14 cellular contexts compared by ENCODE assay signal in the genomic region with DNA sequence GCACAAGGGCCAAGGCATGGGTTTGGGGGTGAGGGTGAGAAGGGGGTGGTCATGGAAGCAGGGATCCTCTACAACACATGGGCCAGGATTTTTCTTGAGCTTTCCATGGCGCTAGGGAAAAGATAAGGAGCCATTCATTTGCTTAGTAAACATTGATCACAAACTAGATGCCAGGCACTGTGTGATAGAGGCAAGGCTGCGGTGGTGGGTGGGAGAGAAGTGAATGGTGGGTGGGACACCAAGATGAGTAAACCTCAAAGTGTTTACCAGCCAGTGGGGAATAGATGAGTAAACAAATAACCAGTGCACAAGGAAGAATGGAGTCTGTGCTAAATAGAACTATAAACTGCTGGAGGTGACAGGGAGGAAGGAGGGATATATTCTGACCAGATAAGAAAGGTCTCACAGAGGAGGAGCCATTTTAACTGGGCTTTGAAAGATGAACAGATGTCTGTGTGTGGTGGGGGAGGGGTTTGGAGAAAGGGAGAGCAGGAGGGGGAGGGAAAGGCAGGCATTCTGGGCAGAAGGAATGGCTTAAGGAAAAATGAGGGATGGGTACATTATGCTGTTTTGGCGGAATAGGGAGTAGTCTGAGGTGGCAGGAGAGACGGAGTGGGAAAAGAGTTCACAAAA. TPM values are rescaled to one million over a fixed set of nuclear protein-coding genes. Genes with fewer than 3 reads are reported as not detected.
DNase-seq lines count a peak whose midpoint lies in the region; ATAC-seq and TF ChIP-seq lines count a peak whose summit lies in the region.
"Had no signal": no experiment of that assay in that cellular context is flagged by ENCODE, and none has a peak within 500 bp of the region (broad histone marks: within the 10 kb centered on the region; RNA-seq: fewer than 3 reads in every experiment).

No MANE protein-coding gene starts in this region.

- no peak overlapping the region for H3K4me3 ChIP-seq in DND-41 (ENCODE audit: low read depth in 1 of 2, low read length in 2 of 2)
- H3K4me3 ChIP-seq: esophagus squamous epithelium, transverse colon had no signal

- no peaks in the 10 kb centered on the region for H3K9me3 Mint-ChIP-seq in activated T-helper 1 cell treated with anti-CD3 and anti-CD28 coated beads, Interleukin-12 subunit alpha, Interleukin-12 subunit beta, Interleukin-2, Interleukin-4 antibody, amounts not matched to agents 30 ng/mL and 10 ng/mL and 1 ng/mL, durations not matched to agents 14 hours and 24 hours and 36 hours
- peaks cover 0 to 4% (median 0%) of the 10 kb centered on the region in 6 donors for H3K9me3 Mint-ChIP-seq in immature natural killer cell
- H3K9me3 Mint-ChIP-seq: stimulated activated naive CD8-positive, alpha-beta T cell treated with anti-CD3 and anti-CD28 coated beads, Interleukin-15, Interleukin-2, amounts not matched to agents 100 ng/mL and 50 ng/mL, for 24 hours had no signal

- no peak overlapping the region for H3K27ac ChIP-seq in DND-41 (ENCODE audit: low read length)
- H3K27ac ChIP-seq: esophagus squamous epithelium, parathyroid adenoma, transverse colon had no signal

- no peaks in the 10 kb centered on the region for H3K9me3 ChIP-seq in DND-41 (ENCODE audit: insufficient read depth, low read length, severe bottlenecking)
- H3K9me3 ChIP-seq: esophagus squamous epithelium, transverse colon had no signal

- H4K20me1 ChIP-seq in DND-41 (ENCODE audit: insufficient read depth, low read length) = no peaks in the 10 kb centered on the region

- H2AFZ ChIP-seq in DND-41 (ENCODE audit: low read depth, low read length) = peak overlapping the region; percentile 41; the same call in 1 of the 2 replicates
- H2AFZ ChIP-seq: parathyroid adenoma had no signal

- H3K79me2 ChIP-seq in DND-41 (ENCODE audit: insufficient read depth, low read length) = no peaks in the 10 kb centered on the region
- H3K79me2 ChIP-seq: parathyroid adenoma had no signal

- peak overlapping the region; percentile 48 for H3K27ac Mint-ChIP-seq in activated T-helper 1 cell treated with anti-CD3 and anti-CD28 coated beads, Interleukin-12 subunit alpha, Interleukin-12 subunit beta, Interleukin-2, Interleukin-4 antibody, amounts not matched to agents 30 ng/mL and 10 ng/mL and 1 ng/mL, durations not matched to agents 14 hours and 24 hours and 36 hours
- no peak overlapping the region for H3K27ac Mint-ChIP-seq in immature natural killer cell
- H3K27ac Mint-ChIP-seq: stimulated activated naive CD8-positive, alpha-beta T cell treated with anti-CD3 and anti-CD28 coated beads, Interleukin-15, Interleukin-2, amounts not matched to agents 100 ng/mL and 50 ng/mL, for 24 hours had no signal

- peaks cover 9% of the 10 kb centered on the region for H3K4me1 ChIP-seq in DND-41 (ENCODE audit: insufficient read depth, low read length)
- H3K4me1 ChIP-seq: parathyroid adenoma had no signal

- ATAC-seq in DND-41 (ENCODE audit: insufficient read depth, low read depth) = no peak
- peak; percentile 13 for ATAC-seq in HG02759 (IDR thresholded peaks at IDR 0.05; ENCODE audit: unreplicated experiment)
- no peak for ATAC-seq in GM21526 (IDR thresholded peaks at IDR 0.05; ENCODE audit: low FRiP score, unreplicated experiment)

- intact Hi-C loops in activated T-helper 1 cell treated with anti-CD3 and anti-CD28 coated beads, Interleukin-12 subunit alpha, Interleukin-12 subunit beta, Interleukin-2, Interleukin-4 antibody, amounts not matched to agents 30 ng/mL and 10 ng/mL and 1 ng/mL, durations not matched to agents 14 hours and 24 hours and 36 hours (cut with micrococcal nuclease) = loop anchor here (1.0 to 5.0 kb wide), 8 partner anchors 13 to 1147 kb away; no protein-coding TSS in a partner anchor

- H3K27me3 ChIP-seq in DND-41 (ENCODE audit: insufficient read depth, low read length, poor library complexity) = no peaks in the 10 kb centered on the region
- H3K27me3 ChIP-seq: esophagus squamous epithelium, transverse colon had no signal

- no peaks in the 10 kb centered on the region for H3K36me3 Mint-ChIP-seq in activated T-helper 1 cell treated with anti-CD3 and anti-CD28 coated beads, Interleukin-12 subunit alpha, Interleukin-12 subunit beta, Interleukin-2, Interleukin-4 antibody, amounts not matched to agents 30 ng/mL and 10 ng/mL and 1 ng/mL, durations not matched to agents 14 hours and 24 hours and 36 hours (ENCODE audit: low read depth)
- H3K36me3 Mint-ChIP-seq in immature natural killer cell = no peaks in the 10 kb centered on the region

- H3K4me1 Mint-ChIP-seq in activated T-helper 1 cell treated with anti-CD3 and anti-CD28 coated beads, Interleukin-12 subunit alpha, Interleukin-12 subunit beta, Interleukin-2, Interleukin-4 antibody, amounts not matched to agents 30 ng/mL and 10 ng/mL and 1 ng/mL, durations not matched to agents 14 hours and 24 hours and 36 hours (ENCODE audit: low read depth) = peaks cover 14% of the 10 kb centered on the region
- H3K4me1 Mint-ChIP-seq in immature natural killer cell = peaks cover 7 to 8% of the 10 kb centered on the region in 2 donors

- no peaks in the 10 kb centered on the region for H3K27me3 Mint-ChIP-seq in activated T-helper 1 cell treated with anti-CD3 and anti-CD28 coated beads, Interleukin-12 subunit alpha, Interleukin-12 subunit beta, Interleukin-2, Interleukin-4 antibody, amounts not matched to agents 30 ng/mL and 10 ng/mL and 1 ng/mL, durations not matched to agents 14 hours and 24 hours and 36 hours (ENCODE audit: insufficient read depth)
- H3K27me3 Mint-ChIP-seq in immature natural killer cell (ENCODE audit: low read depth in 3 of 3) = peaks cover 2 to 5% (median 3%) of the 10 kb centered on the region in 3 donors
- H3K27me3 Mint-ChIP-seq: stimulated activated naive CD8-positive, alpha-beta T cell treated with anti-CD3 and anti-CD28 coated beads, Interleukin-15, Interleukin-2, amounts not matched to agents 100 ng/mL and 50 ng/mL, for 24 hours had no signal

- POLR2A ChIA-PET in HEK293T (lab: Yijun Ruan, JAX) = no interaction called here

- H3K9ac ChIP-seq in DND-41 (ENCODE audit: low read depth, low read length) = 0 out of 2 replicates have a peak overlapping the region, but pooled peaks have one; percentile 19
- H3K9ac ChIP-seq: parathyroid adenoma had no signal

- H3K36me3 ChIP-seq in DND-41 (ENCODE audit: insufficient read depth, low read length) = no peaks in the 10 kb centered on the region
- H3K36me3 ChIP-seq: esophagus squamous epithelium, transverse colon had no signal

- peak overlapping the region; percentile 51; the same call in 1 of the 2 replicates for H3K4me2 ChIP-seq in DND-41 (ENCODE audit: insufficient read depth, low read length)

- no peak overlapping the region for H3K4me3 Mint-ChIP-seq in activated T-helper 1 cell treated with anti-CD3 and anti-CD28 coated beads, Interleukin-12 subunit alpha, Interleukin-12 subunit beta, Interleukin-2, Interleukin-4 antibody, amounts not matched to agents 30 ng/mL and 10 ng/mL and 1 ng/mL, durations not matched to agents 14 hours and 24 hours and 36 hours
- H3K4me3 Mint-ChIP-seq in immature natural killer cell = no peak overlapping the region
- H3K4me3 Mint-ChIP-seq: stimulated activated naive CD8-positive, alpha-beta T cell treated with anti-CD3 and anti-CD28 coated beads, Interleukin-15, Interleukin-2, amounts not matched to agents 100 ng/mL and 50 ng/mL, for 24 hours had no signal

- CTCF ChIA-PET in HEK293T (lab: Yijun Ruan, JAX) = interaction anchor here (0.7 to 1.1 kb wide), 3 partner anchors 403 to 1881 kb away, joined by 3 to 5 read pairs (median 3); no protein-coding TSS in a partner anchor

- DNase-seq in DND-41 (no peak), mesenteric fat pad (ENCODE audit: low spot score) (peak; percentile 8), immature natural killer cell (no peak), COLO668 (lab: John Stamatoyannopoulos, UW; ENCODE audit: unreplicated experiment) (no peak), HEK293T (ENCODE audit: extremely low spot score) (no peak)
- no peak for DNase-seq in activated T-helper 1 cell treated with anti-CD3 and anti-CD28 coated beads, Interleukin-12 subunit alpha, Interleukin-12 subunit beta, Interleukin-2, Interleukin-4 antibody, amounts not matched to agents 30 ng/mL and 10 ng/mL and 1 ng/mL, durations not matched to agents 14 hours and 24 hours and 36 hours (ENCODE audit: low spot score)
- DNase-seq: cerebellar nuclear complex, esophagus squamous epithelium, NCI-H187 had no signal

- TF ChIP-seq CTCF in DND-41 (IDR thresholded peaks at IDR 0.05; ENCODE audit: borderline replicate concordance, extremely low read depth, low read length, poor library complexity, severe bottlenecking) = no peak

TF ChIP-seq in HEK293T, 16 proteins besides CTCF, POLR2A, EP300 and RAD21:
- TF ChIP-seq SP1 (IDR thresholded peaks at IDR 0.05) = no peak
- no peak for TF ChIP-seq NFRKB (IDR thresholded peaks at IDR 0.05)
- TF ChIP-seq FOXM1 (IDR thresholded peaks at IDR 0.05; ENCODE audit: borderline replicate concordance) = no peak
- no peak for TF ChIP-seq SUZ12 (IDR thresholded peaks at IDR 0.05)
- no peak for TF ChIP-seq L3MBTL2 (conservative IDR thresholded peaks at IDR 0.05)
- TF ChIP-seq ELF4 (IDR thresholded peaks at IDR 0.05) = no peak
- TF ChIP-seq CTBP1 (IDR thresholded peaks at IDR 0.05; ENCODE audit: borderline replicate concordance) = no peak
- TF ChIP-seq HDGF (IDR thresholded peaks at IDR 0.05; ENCODE audit: borderline replicate concordance) = no peak
- TF ChIP-seq ZNF384 (IDR thresholded peaks at IDR 0.05) = no peak
- no peak for TF ChIP-seq BHLHE40 (IDR thresholded peaks at IDR 0.05; ENCODE audit: borderline replicate concordance)
- TF ChIP-seq LEF1 (IDR thresholded peaks at IDR 0.05; ENCODE audit: borderline replicate concordance) = no peak
- no peak for TF ChIP-seq TARDBP (IDR thresholded peaks at IDR 0.05)

RNA-seq across cellular contexts. Expression of a gene that starts 48.0 kb away (rescaled TPM):
- 62.5 and 65.1 TPM in 2 replicates for total RNA-seq in activated T-helper 1 cell treated with anti-CD3 and anti-CD28 coated beads, Interleukin-12 subunit alpha, Interleukin-12 subunit beta, Interleukin-2, Interleukin-4 antibody, amounts not matched to agents 30 ng/mL and 10 ng/mL and 1 ng/mL, durations not matched to agents 14 hours and 24 hours and 36 hours
- 23.2 TPM for total RNA-seq in mesenteric fat pad
- polyA plus RNA-seq in immature natural killer cell = 10 to 100 TPM; 31.8 to 39.3 (median 38.3) TPM
